ENCODE assay signal across 33 cellular contexts in the genomic region with DNA sequence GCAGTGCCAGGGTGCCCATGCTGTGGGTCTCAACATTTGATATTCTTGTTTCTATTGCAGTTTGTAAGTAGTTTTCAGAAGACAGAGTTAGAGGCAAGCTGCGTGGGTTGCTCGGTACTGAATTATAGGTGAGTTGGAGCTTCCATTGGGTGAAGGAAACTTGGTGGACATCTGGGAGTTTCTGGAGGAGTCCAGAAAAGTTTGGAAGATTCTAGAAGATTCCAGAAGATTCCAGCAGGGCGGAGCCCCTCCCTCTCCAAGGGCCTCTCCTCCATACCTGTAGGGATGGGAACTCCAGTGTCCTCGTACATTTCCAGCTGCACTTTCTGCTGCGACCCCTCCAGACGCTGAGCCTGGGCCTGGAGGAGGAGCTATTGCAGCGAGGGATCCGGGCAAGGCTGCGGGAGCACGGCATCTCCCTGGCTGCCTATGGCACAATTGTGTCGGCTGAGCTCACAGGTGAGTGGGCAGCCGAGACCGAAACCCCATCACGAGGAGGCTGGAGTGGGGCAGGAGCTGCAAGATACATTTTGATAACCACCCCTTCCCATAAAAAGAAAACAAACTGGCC. TPM values are rescaled to one million over a fixed set of nuclear protein-coding genes. Genes with fewer than 3 reads are reported as not detected.
"Had no signal": no experiment of that assay in that cellular context is flagged by ENCODE, and none has a peak within 500 bp of the region (broad histone marks: within the 10 kb centered on the region; RNA-seq: fewer than 3 reads in every experiment).

No MANE protein-coding gene starts in this region.

- H3K9me3 ChIP-seq: left lung, pancreas, prostate gland, sigmoid colon, spleen, suprapubic skin, thoracic aorta, tibial artery, upper lobe of right lung had no signal

- H3K4me3 Mint-ChIP-seq: immature natural killer cell; mesothelial cell of epicardium; naive B cell; natural killer cell; nephron progenitor cell; neural progenitor cell; stimulated activated effector memory CD8-positive, alpha-beta T cell treated with anti-CD3 and anti-CD28 coated beads, Interleukin-12 subunit alpha, Interleukin-12 subunit beta, amount 100 ng/mL, for 72 hours; stimulated activated naive CD8-positive, alpha-beta T cell treated with anti-CD3 and anti-CD28 coated beads, Interleukin-15, Interleukin-2, amounts not matched to agents 100 ng/mL and 50 ng/mL, for 24 hours had no signal

- H3K4me3 ChIP-seq: left lung, lung, neural progenitor cell, pancreas, prostate gland, sigmoid colon, spleen, suprapubic skin, thoracic aorta, tibial artery, upper lobe of right lung had no signal

- H3K9ac ChIP-seq: neural progenitor cell had no signal

- H3K27ac Mint-ChIP-seq: immature natural killer cell; mesothelial cell of epicardium; naive B cell; natural killer cell; nephron progenitor cell; neural progenitor cell; stimulated activated effector memory CD8-positive, alpha-beta T cell treated with anti-CD3 and anti-CD28 coated beads, Interleukin-12 subunit alpha, Interleukin-12 subunit beta, amount 100 ng/mL, for 72 hours; stimulated activated naive CD8-positive, alpha-beta T cell treated with anti-CD3 and anti-CD28 coated beads, Interleukin-15, Interleukin-2, amounts not matched to agents 100 ng/mL and 50 ng/mL, for 24 hours had no signal

- H3K27ac ChIP-seq: left lung, neural progenitor cell, pancreas, prostate gland, sigmoid colon, spleen, suprapubic skin, thoracic aorta, tibial artery, upper lobe of right lung had no signal

- H3K36me3 ChIP-seq: left lung, neural progenitor cell, pancreas, prostate gland, sigmoid colon, spleen, suprapubic skin, thoracic aorta, tibial artery, upper lobe of right lung had no signal

- FAIRE-seq: islet of Langerhans, kidney, pancreas, small intestine, urothelium cell line had no signal

- H3K4me1 Mint-ChIP-seq: mesothelial cell of epicardium; natural killer cell; neural progenitor cell; stimulated activated effector memory CD8-positive, alpha-beta T cell treated with anti-CD3 and anti-CD28 coated beads, Interleukin-12 subunit alpha, Interleukin-12 subunit beta, amount 100 ng/mL, for 72 hours had no signal

- H3K4me1 ChIP-seq: neural progenitor cell, pancreas, prostate gland, sigmoid colon, suprapubic skin, upper lobe of right lung had no signal

- H3K27me3 Mint-ChIP-seq: naive B cell; stimulated activated naive CD8-positive, alpha-beta T cell treated with anti-CD3 and anti-CD28 coated beads, Interleukin-15, Interleukin-2, amounts not matched to agents 100 ng/mL and 50 ng/mL, for 24 hours had no signal

- ATAC-seq: left colon; left lung; natural killer cell; pancreas; right cardiac atrium; stimulated activated effector memory CD8-positive, alpha-beta T cell treated with anti-CD3 and anti-CD28 coated beads, Interleukin-12 subunit alpha, Interleukin-12 subunit beta, amount 100 ng/mL, for 72 hours; upper lobe of right lung had no signal

- H3K27me3 ChIP-seq: neural progenitor cell, pancreas, spleen had no signal

- H3K4me2 ChIP-seq: neural progenitor cell had no signal

- H2AFZ ChIP-seq: neural progenitor cell had no signal

- H3K36me3 Mint-ChIP-seq: immature natural killer cell; mesothelial cell of epicardium; naive B cell; natural killer cell; neural progenitor cell; stimulated activated effector memory CD8-positive, alpha-beta T cell treated with anti-CD3 and anti-CD28 coated beads, Interleukin-12 subunit alpha, Interleukin-12 subunit beta, amount 100 ng/mL, for 72 hours had no signal

- DNase-seq: hypothalamus; immature natural killer cell; kidney; left colon; left lung; mesendoderm; naive B cell; natural killer cell; nephron progenitor cell; pancreas; posterior cingulate gyrus; retina; sigmoid colon; small intestine; spleen; stimulated activated CD4-positive, alpha-beta T cell treated with anti-CD3 and anti-CD28 coated beads, Interleukin-4, amount 100 ng/mL, for 24 hours; stimulated activated naive CD4-positive, alpha-beta T cell; tibial artery; trophoblast cell; upper lobe of right lung had no signal

- H3K9me3 Mint-ChIP-seq: immature natural killer cell; naive B cell; natural killer cell; stimulated activated effector memory CD8-positive, alpha-beta T cell treated with anti-CD3 and anti-CD28 coated beads, Interleukin-12 subunit alpha, Interleukin-12 subunit beta, amount 100 ng/mL, for 72 hours; stimulated activated naive CD8-positive, alpha-beta T cell treated with anti-CD3 and anti-CD28 coated beads, Interleukin-15, Interleukin-2, amounts not matched to agents 100 ng/mL and 50 ng/mL, for 24 hours had no signal

RNA-seq across cellular contexts. Expression of gene TMPRSS9, which starts 38.8 kb away (rescaled TPM):
- total RNA-seq: kidney, left lung, lower leg skin, natural killer cell, subcutaneous adipose tissue, suprapubic skin, upper lobe of right lung had no signal
- polyA plus RNA-seq: immature natural killer cell, right cardiac atrium had no signal
